18 cellular contexts compared by ENCODE assay signal in the genomic region with DNA sequence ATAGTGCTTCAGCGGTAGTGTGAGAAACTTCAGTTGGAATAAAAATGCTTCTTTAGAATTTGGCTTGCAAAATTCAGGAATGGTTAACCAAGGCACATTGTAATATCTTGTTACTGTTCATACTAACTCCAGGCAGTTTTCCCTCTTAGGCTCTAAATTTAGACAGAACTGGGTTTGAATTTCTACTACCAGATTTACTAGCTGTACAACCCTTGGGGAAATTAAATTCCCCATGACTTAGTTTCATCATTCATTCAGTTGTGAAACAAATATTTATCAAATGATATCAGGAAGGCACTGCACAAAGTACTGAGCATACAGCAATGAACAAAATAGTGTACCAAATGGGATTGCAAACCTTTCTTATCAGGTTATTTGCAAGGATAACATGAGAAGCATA.
DNase-seq lines count a peak whose midpoint lies in the region; ATAC-seq and TF ChIP-seq lines count a peak whose summit lies in the region.
"Had no signal": no experiment of that assay in that cellular context is flagged by ENCODE, and none has a peak within 500 bp of the region (broad histone marks: within the 10 kb centered on the region; RNA-seq: fewer than 3 reads in every experiment).

No MANE protein-coding gene starts in this region.

- H3K27ac ChIP-seq in BLaER1 treated with 17β-estradiol and CSF1 and Interleukin-3, amounts not matched to agents 10 nM and 100 nM, result peak overlapping the region in 1 of 11 experiments; percentile 17; a peak in 1 of 22 replicates
- H3K27ac ChIP-seq: PC-9 had no signal

- no peak overlapping the region for H3K4me3 Mint-ChIP-seq in chondrocyte (ENCODE audit: unreplicated experiment)
- H3K4me3 Mint-ChIP-seq: B cell; CD8-positive, alpha-beta T cell had no signal

- H3K4me1 ChIP-seq in BLaER1 treated with 17β-estradiol and CSF1 and Interleukin-3, amounts not matched to agents 10 nM and 100 nM, result peaks cover 11 to 24% (median 20%) of the 10 kb centered on the region in 10 experiments; a peak in 19 of 20 replicates

- peak; percentile 14 for DNase-seq in NCI-H226
- peak; percentile 25 for DNase-seq in fibroblast of mammary gland (ENCODE audit: low read depth)
- peak; percentile 36 for DNase-seq in skeletal muscle cell (ENCODE audit: low read depth)
- DNase-seq in chondrocyte (ENCODE audit: low spot score), result no peak
- no peak for DNase-seq in foreskin melanocyte
- DNase-seq: CD8-positive, alpha-beta T cell; DMS79; HFFc6; KG1; NCI-H1048; NCI-H1436 treated with DMSO at 0.1 percent for 48 hours; NCI-H2029 treated with DMSO at 0.1 percent for 48 hours; NCI-H510A treated with DMSO at 0.1 percent for 48 hours; PC-9 had no signal

- H3K9ac ChIP-seq in BLaER1 treated with 17β-estradiol and CSF1 and Interleukin-3, amounts not matched to agents 10 nM and 100 nM, result no peak overlapping the region

- no peaks in the 10 kb centered on the region for H3K36me3 ChIP-seq in BLaER1 treated with 17β-estradiol and CSF1 and Interleukin-3, amounts not matched to agents 10 nM and 100 nM

- ATAC-seq in GM21526 (IDR thresholded peaks at IDR 0.05; ENCODE audit: low FRiP score, unreplicated experiment), result no peak
- ATAC-seq: CD8-positive, alpha-beta T cell; GM12878 had no signal

- TF ChIP-seq CTCF in fibroblast of mammary gland (conservative IDR thresholded peaks at IDR 0.05; ENCODE audit: control insufficient read depth, insufficient read depth, low read depth, low read length) (no peak), chondrocyte (IDR thresholded peaks at IDR 0.05) (no peak)

- H3K27me3 Mint-ChIP-seq in chondrocyte (ENCODE audit: low read depth), result peaks cover 2% of the 10 kb centered on the region
- H3K27me3 Mint-ChIP-seq: B cell had no signal

- no peaks in the 10 kb centered on the region for H3K9me3 Mint-ChIP-seq in chondrocyte (ENCODE audit: low read depth)
- H3K9me3 Mint-ChIP-seq: CD8-positive, alpha-beta T cell had no signal

- H4K20me1 ChIP-seq in BLaER1 treated with 17β-estradiol and CSF1 and Interleukin-3, amounts not matched to agents 10 nM and 100 nM, result no peaks in the 10 kb centered on the region

- no peak overlapping the region for H3K27ac Mint-ChIP-seq in chondrocyte (ENCODE audit: unreplicated experiment)
- H3K27ac Mint-ChIP-seq: B cell; CD8-positive, alpha-beta T cell had no signal

- H3K9me3 ChIP-seq in BLaER1 treated with 17β-estradiol and CSF1 and Interleukin-3, amounts not matched to agents 10 nM and 100 nM (replicated peaks in 1 of 11), result no peaks in the 10 kb centered on the region

- no peaks in the 10 kb centered on the region for H3K27me3 ChIP-seq in BLaER1 treated with 17β-estradiol and CSF1 and Interleukin-3, amounts not matched to agents 10 nM and 100 nM

- no peak overlapping the region for H3K4me3 ChIP-seq in BLaER1 treated with 17β-estradiol and CSF1 and Interleukin-3, amounts not matched to agents 10 nM and 100 nM
- no peak overlapping the region for H3K4me3 ChIP-seq in fibroblast of mammary gland (ENCODE audit: control insufficient read depth, low read depth, low read length)
- H3K4me3 ChIP-seq in skeletal muscle cell (ENCODE audit: low read depth, low read length), result no peak overlapping the region
- H3K4me3 ChIP-seq: GM12878, PC-9 had no signal

- peak overlapping the region in 10 of 11 experiments; percentile 2 to 64 (median 43); a peak in 13 of 22 replicates for H3K4me2 ChIP-seq in BLaER1 treated with 17β-estradiol and CSF1 and Interleukin-3, amounts not matched to agents 10 nM and 100 nM
- H3K4me2 ChIP-seq: PC-9 had no signal

- H3K4me1 Mint-ChIP-seq in chondrocyte (ENCODE audit: low read depth), result peaks cover 11% of the 10 kb centered on the region
- H3K4me1 Mint-ChIP-seq: B cell had no signal

- no peaks in the 10 kb centered on the region for H3K36me3 Mint-ChIP-seq in chondrocyte (ENCODE audit: low read depth)
- H3K36me3 Mint-ChIP-seq: CD8-positive, alpha-beta T cell had no signal

Comparison
In these comparisons a context has a peak if more than half of its experiments do, and no peak if none do; other contexts are left out.
1. DNase-seq: peak in NCI-H226 (single experiment), fibroblast of mammary gland (single experiment) and skeletal muscle cell (single experiment); none in chondrocyte (single experiment) and foreskin melanocyte (single experiment).